Comparison of ENCODE assay signal across 8 cellular contexts in genomic region chr17:1486802-1487695, GRCh38. TPM values are rescaled to one million over a fixed set of nuclear protein-coding genes. Genes with fewer than 3 reads are reported as not detected.
DNase-seq lines count a peak whose midpoint lies in the region; ATAC-seq and TF ChIP-seq lines count a peak whose summit lies in the region.

No MANE protein-coding gene starts in this region.

- no peaks in the 10 kb centered on the region for H3K27me3 ChIP-seq in body of pancreas

- intact Hi-C loops in body of pancreas (cut with DNase I): no loop called here

- H3K36me3 Mint-ChIP-seq in T-helper 2 cell treated with Interferon-gamma antibody and Interleukin-4, amounts not matched to agents 5 μg/mL and 100 μg/mL, for 36 hours (ENCODE audit: low read depth): peaks cover 5% of the 10 kb centered on the region

- H3K9me3 ChIP-seq in body of pancreas: no peaks in the 10 kb centered on the region

- peak overlapping the region; percentile 82 for H3K4me3 Mint-ChIP-seq in T-helper 2 cell treated with Interferon-gamma antibody and Interleukin-4, amounts not matched to agents 5 μg/mL and 100 μg/mL, for 36 hours

- whole genome bisulfite sequencing in body of pancreas, 2 donors: 33 to 71% methylated on average over 11 to 70 of the region's 74 CpGs

- peaks cover 3% of the 10 kb centered on the region for H3K27me3 Mint-ChIP-seq in T-helper 2 cell treated with Interferon-gamma antibody and Interleukin-4, amounts not matched to agents 5 μg/mL and 100 μg/mL, for 36 hours (ENCODE audit: low read depth)

- peak overlapping the region; percentile 94 to 97 (median 96) for H3K27ac ChIP-seq in body of pancreas

- no peak overlapping the region for H3K4me3 ChIP-seq in body of pancreas

- ATAC-seq in body of pancreas (no peak), GM21786 (IDR thresholded peaks at IDR 0.05; ENCODE audit: unreplicated experiment) (no peak)

- peak in 1 of 3 donors; percentile 7 for TF ChIP-seq POLR2A in body of pancreas (IDR thresholded peaks at IDR 0.05)

- H3K9me3 Mint-ChIP-seq in T-helper 2 cell treated with Interferon-gamma antibody and Interleukin-4, amounts not matched to agents 5 μg/mL and 100 μg/mL, for 36 hours: no peaks in the 10 kb centered on the region

- H3K4me1 ChIP-seq in body of pancreas: peaks cover 73% of the 10 kb centered on the region

- TF ChIP-seq CTCF in body of pancreas (IDR thresholded peaks at IDR 0.05): no peak

- DNase-seq in NCI-H1417 (lab: John Stamatoyannopoulos, UW) (peak; percentile 14 to 45 (median 39)), NCI-H1417 treated with DMSO at 0.1 percent for 48 hours (lab: John Stamatoyannopoulos, UW) (no peak), body of pancreas (peak; percentile 55 to 71 (median 61)), islet precursor cell (peak; percentile 96), NOMO-1 (lab: John Stamatoyannopoulos, UW; ENCODE audit: unreplicated experiment in 2 of 2) (no peak)
- peak; percentile 49 for DNase-seq in T-helper 2 cell treated with Interferon-gamma antibody and Interleukin-4, amounts not matched to agents 5 μg/mL and 100 μg/mL, for 36 hours (ENCODE audit: low spot score)
- DNase-seq in stimulated activated CD4-positive, alpha-beta T cell treated with anti-CD3 and anti-CD28 coated beads, Interleukin-15, amount 100 ng/mL, for 48 hours (ENCODE audit: low read depth in 2 of 2): peak; percentile 66 to 69

- H3K4me1 Mint-ChIP-seq in T-helper 2 cell treated with Interferon-gamma antibody and Interleukin-4, amounts not matched to agents 5 μg/mL and 100 μg/mL, for 36 hours (ENCODE audit: low read depth): peaks cover 21% of the 10 kb centered on the region

- H3K27ac Mint-ChIP-seq in T-helper 2 cell treated with Interferon-gamma antibody and Interleukin-4, amounts not matched to agents 5 μg/mL and 100 μg/mL, for 36 hours: peak overlapping the region; percentile 81

- peaks cover 0 to 2% of the 10 kb centered on the region in 2 donors for H3K36me3 ChIP-seq in body of pancreas (replicated peaks in 1 of 2; ENCODE audit: insufficient read depth in 1 of 2, low read depth in 2 of 2)

RNA-seq across cellular contexts. Expression of gene MYO1C, which starts 5.4 kb away (rescaled TPM):
- total RNA-seq in body of pancreas: 10 to 100 TPM; 77.3 to 94.6 TPM

RNA-seq across cellular contexts. Expression of gene INPP5K, which starts 29.4 kb away (rescaled TPM):
- 10 to 100 TPM; 26.4 to 34.2 TPM for total RNA-seq in body of pancreas

RNA-seq across cellular contexts. Expression of gene CRK, which starts 31.0 kb away (rescaled TPM):
- 10 to 100 TPM; 27.7 to 35.5 TPM for total RNA-seq in body of pancreas

Comparison
In these comparisons a context has a peak if more than half of its experiments do, and no peak if none do; other contexts are left out.
1. DNase-seq: peak in NCI-H1417 (3 of 3), T-helper 2 cell treated with Interferon-gamma antibody and Interleukin-4, amounts not matched to agents 5 μg/mL and 100 μg/mL, for 36 hours (single experiment), body of pancreas (4 of 4), islet precursor cell (single experiment) and stimulated activated CD4-positive, alpha-beta T cell treated with anti-CD3 and anti-CD28 coated beads, Interleukin-15, amount 100 ng/mL, for 48 hours (2 of 2); none in NCI-H1417 treated with DMSO at 0.1 percent for 48 hours (single experiment) and NOMO-1 (0 of 2).